ENCODE assay signal across 6 cellular contexts in genomic region chr17:28669918-28670317, GRCh38.
"Had no signal": no experiment of that assay in that cellular context is flagged by ENCODE, and none has a peak within 500 bp of the region (broad histone marks: within the 10 kb centered on the region; RNA-seq: fewer than 3 reads in every experiment).

No MANE protein-coding gene starts in this region.

- H3K9me3 Mint-ChIP-seq: IgD-negative memory B cell had no signal

- H3K27ac Mint-ChIP-seq: IgD-negative memory B cell had no signal

- H3K4me3 ChIP-seq: K562 had no signal

- H3K27ac ChIP-seq: HL-60 had no signal

- ATAC-seq: HepG2, K562 had no signal

- H3K27me3 Mint-ChIP-seq: IgD-negative memory B cell had no signal

- DNase-seq: IMR-90, KBM-7 had no signal

- H3K4me3 Mint-ChIP-seq: IgD-negative memory B cell had no signal
